In the genomic region with DNA sequence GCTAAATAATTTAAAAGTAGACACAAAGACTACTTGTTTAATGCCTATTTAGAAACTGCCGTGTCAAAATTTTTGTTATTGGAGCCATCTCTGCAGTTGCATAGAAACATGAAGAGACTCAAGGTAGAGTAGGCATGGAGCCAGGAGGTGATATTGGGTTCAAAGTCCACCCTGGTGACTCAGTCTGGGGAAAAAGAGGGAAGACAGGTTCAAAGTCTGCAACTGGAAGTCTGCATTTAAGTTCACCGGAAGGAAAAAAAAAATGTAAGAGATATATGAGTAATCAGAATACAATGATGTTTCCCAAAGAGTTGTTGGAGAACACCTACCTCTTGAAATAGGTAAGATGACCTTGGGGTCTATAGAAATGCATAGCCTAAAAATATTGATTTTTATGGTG, we compare ENCODE assay signal across 34 cellular contexts.
DNase-seq lines count a peak whose midpoint lies in the region; ATAC-seq, FAIRE-seq and TF ChIP-seq lines count a peak whose summit lies in the region.
"Had no signal": no experiment of that assay in that cellular context is flagged by ENCODE, and none has a peak within 500 bp of the region (broad histone marks: within the 10 kb centered on the region; RNA-seq: fewer than 3 reads in every experiment).

No MANE protein-coding gene starts in this region.

- H3K27me3 ChIP-seq in breast epithelium (no peaks in the 10 kb centered on the region), stomach (no peaks in the 10 kb centered on the region)

- H3K9me3 ChIP-seq in breast epithelium (no peaks in the 10 kb centered on the region), kidney (ENCODE audit: control insufficient read depth in 1 of 2, low read length in 2 of 2) (no peaks in the 10 kb centered on the region), stomach (no peaks in the 10 kb centered on the region)
- H3K9me3 ChIP-seq: spleen, thoracic aorta had no signal

- TF ChIP-seq POLR2A in breast epithelium (IDR thresholded peaks at IDR 0.05) (no peak), stomach (IDR thresholded peaks at IDR 0.05) (no peak)

- no peak for TF ChIP-seq EP300 in stomach (IDR thresholded peaks at IDR 0.05)

- H3K9me3 Mint-ChIP-seq in MCF 10A (ENCODE audit: unreplicated experiment) = no peaks in the 10 kb centered on the region
- H3K9me3 Mint-ChIP-seq: activated naive CD8-positive, alpha-beta T cell treated with anti-CD3 and anti-CD28 coated beads, Interleukin-2, amount 50 U/mL, for 24 hours; central memory CD8-positive, alpha-beta T cell; stimulated activated naive CD8-positive, alpha-beta T cell treated with anti-CD3 and anti-CD28 coated beads, Interleukin-15, Interleukin-2, amounts not matched to agents 100 ng/mL and 50 ng/mL, for 24 hours had no signal

- H3K36me3 Mint-ChIP-seq in MCF 10A (ENCODE audit: insufficient read depth, unreplicated experiment) = no peaks in the 10 kb centered on the region
- H3K36me3 Mint-ChIP-seq: CD14-positive monocyte, memory B cell had no signal

- ATAC-seq in GM19395 (IDR thresholded peaks at IDR 0.05; ENCODE audit: unreplicated experiment) = no peak
- ATAC-seq in GM18907 (IDR thresholded peaks at IDR 0.05; ENCODE audit: unreplicated experiment) = no peak
- ATAC-seq: activated CD4-positive, CD25-positive, alpha-beta regulatory T cell treated with anti-CD3 and anti-CD28 coated beads, Interleukin-2, amount 50 U/mL, for 24 hours; activated naive CD8-positive, alpha-beta T cell treated with anti-CD3 and anti-CD28 coated beads, Interleukin-2, amount 50 U/mL, for 24 hours; left lobe of liver; right cardiac atrium had no signal

- no peaks in the 10 kb centered on the region for H3K4me1 Mint-ChIP-seq in MCF 10A (ENCODE audit: insufficient read depth, unreplicated experiment)
- H3K4me1 Mint-ChIP-seq: activated naive CD8-positive, alpha-beta T cell treated with anti-CD3 and anti-CD28 coated beads, Interleukin-2, amount 50 U/mL, for 24 hours; CD14-positive monocyte; central memory CD8-positive, alpha-beta T cell; memory B cell had no signal

- H3K4me3 ChIP-seq in breast epithelium (no peak overlapping the region), kidney (ENCODE audit: low read length in 2 of 2) (peak overlapping the region; percentile 39 to 50), stomach (no peak overlapping the region)
- H3K4me3 ChIP-seq: spleen, thoracic aorta had no signal

- POLR2A ChIA-PET in MCF 10A (lab: Yijun Ruan, JAX) (no interaction called here), RWPE1 (lab: Yijun Ruan, JAX; ENCODE audit: low non-redundant PET) (no interaction called here)

- H3K9ac ChIP-seq in kidney (ENCODE audit: low read length in 2 of 2) = no peak overlapping the region

- BruUV-seq in MCF 10A (replicated peaks; lab: Mats Ljungman, UMichigan) = no TSS peak

- DNase-seq in MCF 10A (ENCODE audit: unreplicated experiment) (peak; percentile 70), breast epithelium (ENCODE audit: low spot score in 2 of 2) (no peak), RWPE1 (ENCODE audit: low spot score) (peak; percentile 31), kidney (no peak), stomach (peak; percentile 56), NCI-H2227 (lab: John Stamatoyannopoulos, UW; ENCODE audit: unreplicated experiment) (no peak)
- DNase-seq: 8988T; activated CD4-positive, alpha-beta T cell treated with anti-CD3 and anti-CD28 coated beads, Interleukin-2, amount 50 U/mL, for 4 hours; activated naive CD8-positive, alpha-beta T cell treated with anti-CD3 and anti-CD28 coated beads, Interleukin-2, amount 50 U/mL, for 24 hours; activated T-cell treated with anti-CD3 and anti-CD28 coated beads, Interleukin-2, amount 50 U/mL, for 48 hours; H7; Karpas-422; NCI-H146; NCI-H510A; posterior cingulate gyrus; right cardiac atrium; Right ventricle myocardium superior; spleen; stimulated activated CD4-positive, alpha-beta T cell treated with anti-CD3 and anti-CD28 coated beads, Interleukin-2, amount 100 ng/mL, for 24 hours; T-helper 2 cell had no signal

- no peak overlapping the region for H3K4me3 Mint-ChIP-seq in MCF 10A (ENCODE audit: unreplicated experiment)
- H3K4me3 Mint-ChIP-seq: activated naive CD8-positive, alpha-beta T cell treated with anti-CD3 and anti-CD28 coated beads, Interleukin-2, amount 50 U/mL, for 24 hours; CD14-positive monocyte; central memory CD8-positive, alpha-beta T cell; dendritic cell treated with granulocyte-macrophage colony-stimulating factor and Interleukin-4, amounts not matched to agents 40 ng/mL and 50 ng/mL, for 4 days; memory B cell; stimulated activated naive CD8-positive, alpha-beta T cell treated with anti-CD3 and anti-CD28 coated beads, Interleukin-15, Interleukin-2, amounts not matched to agents 100 ng/mL and 50 ng/mL, for 24 hours had no signal

- no peaks in the 10 kb centered on the region for H3K4me1 ChIP-seq in breast epithelium
- peaks cover 0 to 3% of the 10 kb centered on the region in 2 donors for H3K4me1 ChIP-seq in kidney (ENCODE audit: control insufficient read depth in 1 of 2, insufficient read depth in 1 of 2, low read depth in 1 of 2, low read length in 2 of 2)
- no peaks in the 10 kb centered on the region for H3K4me1 ChIP-seq in stomach
- H3K4me1 ChIP-seq: spleen had no signal

- FAIRE-seq in kidney (lab: Jason Lieb, UNC) = peak; percentile 41
- FAIRE-seq: D721Med, frontal cortex, urothelium cell line had no signal

- intact Hi-C loops in MCF 10A (cut with micrococcal nuclease) = no loop called here
- intact Hi-C loops in breast epithelium (cut with DNase I; ENCODE audit: low total_unique reads) = no loop called here
- intact Hi-C loops in kidney (cut with DNase I) = no loop called here
- intact Hi-C loops in stomach (cut with DNase I; ENCODE audit: low total_unique reads) = no loop called here

- no peak overlapping the region for H3K27ac ChIP-seq in breast epithelium
- no peak overlapping the region for H3K27ac ChIP-seq in RWPE1
- H3K27ac ChIP-seq in kidney (ENCODE audit: low read depth in 2 of 2, low read length in 2 of 2) = peak overlapping the region in 1 of 2 donors; percentile 69
- H3K27ac ChIP-seq in stomach = no peak overlapping the region
- H3K27ac ChIP-seq: HL-60, spleen, thoracic aorta had no signal

- 38 to 75% (median 55%) methylated on average over 2 of the region's 2 CpGs for WGBS in stomach, 5 donors

- no peak overlapping the region for H3K27ac Mint-ChIP-seq in MCF 10A (ENCODE audit: low read depth, unreplicated experiment)
- H3K27ac Mint-ChIP-seq: activated naive CD8-positive, alpha-beta T cell treated with anti-CD3 and anti-CD28 coated beads, Interleukin-2, amount 50 U/mL, for 24 hours; CD14-positive monocyte; dendritic cell treated with granulocyte-macrophage colony-stimulating factor and Interleukin-4, amounts not matched to agents 40 ng/mL and 50 ng/mL, for 4 days; memory B cell; stimulated activated naive CD8-positive, alpha-beta T cell treated with anti-CD3 and anti-CD28 coated beads, Interleukin-15, Interleukin-2, amounts not matched to agents 100 ng/mL and 50 ng/mL, for 24 hours had no signal

- no peak for TF ChIP-seq CTCF in MCF 10A (IDR thresholded peaks at IDR 0.05; ENCODE audit: unreplicated experiment)
- TF ChIP-seq CTCF in breast epithelium (IDR thresholded peaks at IDR 0.05) = no peak
- no peak for TF ChIP-seq CTCF in RWPE1 (conservative IDR thresholded peaks at IDR 0.05; ENCODE audit: low read depth)
- no peak for TF ChIP-seq CTCF in kidney (IDR thresholded peaks at IDR 0.05; ENCODE audit: borderline replicate concordance, extremely low read depth, insufficient read depth)
- TF ChIP-seq CTCF in stomach (IDR thresholded peaks at IDR 0.05) = no peak

- CTCF ChIA-PET in MCF 10A (lab: Yijun Ruan, JAX) (interaction anchor here (0.9 to 1.0 kb wide), 2 partner anchors 77 to 221 kb away, joined by 3 to 5 read pairs; no protein-coding TSS in a partner anchor), RWPE1 (lab: Yijun Ruan, JAX) (no interaction called here)

- no peaks in the 10 kb centered on the region for H3K27me3 Mint-ChIP-seq in MCF 10A (ENCODE audit: insufficient read depth, unreplicated experiment)

- H3K36me3 ChIP-seq in breast epithelium (no peaks in the 10 kb centered on the region), kidney (ENCODE audit: control insufficient read depth in 1 of 2, insufficient read depth in 2 of 2, low read length in 2 of 2) (no peaks in the 10 kb centered on the region), stomach (no peaks in the 10 kb centered on the region)
- H3K36me3 ChIP-seq: spleen, thoracic aorta had no signal

Comparison
In these comparisons a context has a peak if more than half of its experiments do, and no peak if none do; other contexts are left out.
1. DNase-seq: peak in MCF 10A (single experiment), RWPE1 (single experiment) and stomach (single experiment); none in breast epithelium (0 of 2), kidney (single experiment) and NCI-H2227 (single experiment).
2. H3K4me3 ChIP-seq: peak in kidney (2 of 2); none in breast epithelium (0 of 3) and stomach (0 of 4).